20 cellular contexts compared by ENCODE assay signal in the genomic region with DNA sequence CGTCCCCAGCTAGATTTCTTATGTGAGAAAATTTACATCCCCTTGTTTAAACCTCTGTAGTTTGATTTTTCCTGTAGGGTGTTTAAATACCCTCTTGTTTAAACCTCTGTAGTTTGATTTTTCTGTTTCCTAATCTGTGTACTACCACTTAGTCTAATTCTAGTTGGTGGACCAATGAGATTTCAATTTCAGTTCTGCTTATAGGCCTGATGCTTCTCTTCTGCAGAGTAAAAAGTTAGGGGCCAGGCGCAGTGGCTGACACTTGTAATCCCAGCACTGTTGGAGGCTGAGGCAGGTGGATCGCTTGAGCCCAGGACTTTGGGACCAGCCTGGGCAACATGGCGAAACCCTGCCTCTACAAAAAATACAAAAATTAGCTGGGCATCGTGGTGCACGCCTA. TPM values are rescaled to one million over a fixed set of nuclear protein-coding genes. Genes with fewer than 3 reads are reported as not detected.
A peak's percentile ranks its signal among the peaks of the same experiment; 100 is the strongest.
DNase-seq lines count a peak whose midpoint lies in the region; ATAC-seq, FAIRE-seq and TF ChIP-seq lines count a peak whose summit lies in the region.
"Had no signal": no experiment of that assay in that cellular context is flagged by ENCODE, and none has a peak within 500 bp of the region (broad histone marks: within the 10 kb centered on the region; RNA-seq: fewer than 3 reads in every experiment).

No MANE protein-coding gene starts in this region.

- no peak for TF ChIP-seq RAD21 in GM12878 (IDR thresholded peaks at IDR 0.05; ENCODE audit: insufficient read depth, low read depth, low read length)

- H4K20me1 ChIP-seq in GM12878 (ENCODE audit: control insufficient read depth, insufficient read depth) = no peaks in the 10 kb centered on the region

- H3K27me3 ChIP-seq in GM12878 (replicated peaks in 1 of 2; ENCODE audit: control insufficient read depth in 2 of 2, insufficient read depth in 2 of 2, low read length in 1 of 2) = no peaks in the 10 kb centered on the region
- H3K27me3 ChIP-seq: right atrium auricular region, upper lobe of left lung had no signal

- no peak for TF ChIP-seq EP300 in GM12878 (IDR thresholded peaks at IDR 0.05; ENCODE audit: borderline replicate concordance in 1 of 2, control insufficient read depth in 1 of 2, low read depth in 2 of 2, low read length in 2 of 2)

- peak overlapping the region; percentile 28; the same call in 1 of the 2 replicates for H3K27ac ChIP-seq in GM12878 (ENCODE audit: control insufficient read depth, insufficient read depth)
- H3K27ac ChIP-seq: right atrium auricular region, upper lobe of left lung had no signal

- peaks cover 1% of the 10 kb centered on the region; the same call in 1 of the 2 replicates for H3K79me2 ChIP-seq in GM12878 (ENCODE audit: control insufficient read depth, insufficient read depth, low read length)

- no TSS peak for BruUV-seq in GM12878 (replicated peaks; lab: Mats Ljungman, UMichigan)

- no peaks in the 10 kb centered on the region for H3K9me3 ChIP-seq in GM12878 (replicated peaks; ENCODE audit: control insufficient read depth, insufficient read depth, low read length)
- H3K9me3 ChIP-seq: right atrium auricular region, upper lobe of left lung had no signal

- 0 out of 2 replicates have a peak overlapping the region, but pooled peaks have one; percentile 8 for H3K9ac ChIP-seq in GM12878 (ENCODE audit: control insufficient read depth, insufficient read depth, low read length)

- H2AFZ ChIP-seq in GM12878 (ENCODE audit: control insufficient read depth, low read depth, low read length) = no peak overlapping the region

- H3K4me2 ChIP-seq in GM12878 (ENCODE audit: control insufficient read depth, insufficient read depth) = peak overlapping the region; percentile 56; the same call in 1 of the 2 replicates

- no peak for TF ChIP-seq POLR2A in GM12878 (IDR thresholded peaks at IDR 0.05; ENCODE audit: low read depth, low read length)

- peaks cover 48% of the 10 kb centered on the region for H3K4me1 ChIP-seq in GM12878 (ENCODE audit: control insufficient read depth, insufficient read depth, low read length)

- SMC1A ChIA-PET in GM12878 (lab: Charles Lee; ENCODE audit: uncharacterized antibody, unreplicated experiment) = interaction anchor here (1.0 to 4.4 kb wide), 11 partner anchors 11 to 127 kb away, joined by 3 to 31 read pairs (median 7); no protein-coding TSS in a partner anchor

- POLR2A ChIA-PET in GM12878 (lab: Charles Lee) = interaction anchor here (0.6 to 4.3 kb wide), 8 partner anchors 8 to 128 kb away, joined by 3 to 46 read pairs (median 4); a partner anchor contains a TSS

- ATAC-seq in GM18511 (IDR thresholded peaks at IDR 0.05; ENCODE audit: unreplicated experiment) = peak; percentile 37
- peak; percentile 28 for ATAC-seq in GM21447 (IDR thresholded peaks at IDR 0.05; ENCODE audit: unreplicated experiment)
- ATAC-seq in HG03159 (IDR thresholded peaks at IDR 0.05; ENCODE audit: unreplicated experiment) = peak; percentile 39
- ATAC-seq in GM12878 = peak; percentile 51
- ATAC-seq in left colon = no peak
- no peak for ATAC-seq in HG03565 (IDR thresholded peaks at IDR 0.05; ENCODE audit: unreplicated experiment)
- ATAC-seq: naive thymus-derived CD4-positive, alpha-beta T cell had no signal

- H3K36me3 ChIP-seq in GM12878 (ENCODE audit: control insufficient read depth in 2 of 2, insufficient read depth in 2 of 2, low read length in 1 of 2) = no peaks in the 10 kb centered on the region
- H3K36me3 ChIP-seq: right atrium auricular region, upper lobe of left lung had no signal

- 60% methylated on average over 6 of the region's 6 CpGs for WGBS in GM12878 (ENCODE audit: insufficient coverage, insufficient replicate concordance, low lambda C conversion rate, missing lambda C conversion rate)

- FAIRE-seq in GM12878 (lab: Jason Lieb, UNC) = peak; percentile 83

- TF ChIP-seq CTCF in GM12878 (IDR thresholded peaks at IDR 0.05 in 2 of 3, conservative IDR thresholded peaks at IDR 0.05 in 1 of 3; ENCODE audit: control insufficient read depth in 2 of 3, extremely low read depth in 1 of 3, insufficient read depth in 1 of 3, low read depth in 3 of 3, low read length in 3 of 3) = no peak

- no peak overlapping the region for H3K4me3 ChIP-seq in GM12878
- H3K4me3 ChIP-seq: right atrium auricular region, upper lobe of left lung had no signal

- RAD21 ChIA-PET in GM12878 (lab: Charles Lee; ENCODE audit: unreplicated experiment) = interaction anchor here (0.7 to 4.9 kb wide), 4 partner anchors 9 to 128 kb away, joined by 3 to 51 read pairs (median 22); no protein-coding TSS in a partner anchor

- DNase-seq in GM12878 (ENCODE audit: low read depth, low spot score) (no peak), left colon (no peak), NCI-H128 (lab: John Stamatoyannopoulos, UW; ENCODE audit: unreplicated experiment) (no peak)
- DNase-seq: activated CD4-positive, alpha-beta T cell treated with anti-CD3 and anti-CD28 coated beads for 4 hours; activated naive CD8-positive, alpha-beta T cell treated with anti-CD3 and anti-CD28 coated beads for 36 hours; AML-193; DND-41; endodermal cell; kidney glomerular epithelial cell; mesendoderm; NCI-H1417; NK-92 treated with Interleukin-12 subunit alpha and Interleukin-12 subunit beta, amount 100 ng/mL, for 24 hours; stimulated activated CD4-positive, alpha-beta T cell treated with anti-CD3 and anti-CD28 coated beads, Interleukin-12 subunit alpha, Interleukin-12 subunit beta, amount 100 ng/mL, for 4 hours; upper lobe of left lung had no signal

- in situ Hi-C loops in GM12878 (cut with MboI) = loop anchor here (10.0 to 25.0 kb wide), 2 partner anchors 868 to 1466 kb away; a partner anchor contains a TSS

- intact Hi-C loops in GM12878 (cut with micrococcal nuclease; ENCODE audit: unreplicated experiment) = loop anchor here (5.0 kb wide), 1 partner anchor 866 kb away; no protein-coding TSS in a partner anchor
- intact Hi-C loops in left colon (cut with DNase I, micrococcal nuclease) = no loop called here

- CTCF ChIA-PET in GM12878 (lab: Yijun Ruan, JAX) = interaction anchor here (0.7 to 4.8 kb wide), 6 partner anchors 15 to 75 kb away, joined by 3 to 30 read pairs (median 3); no protein-coding TSS in a partner anchor

TF ChIP-seq in GM12878, 131 proteins besides CTCF, POLR2A, EP300 and RAD21 (continues in another document):
- TF ChIP-seq SPI1 (IDR thresholded peaks at IDR 0.05; ENCODE audit: borderline replicate concordance, insufficient read depth, low read depth, low read length) = peak; percentile 62; the same call in 1 of the 2 replicates
- TF ChIP-seq, protein P1, sequence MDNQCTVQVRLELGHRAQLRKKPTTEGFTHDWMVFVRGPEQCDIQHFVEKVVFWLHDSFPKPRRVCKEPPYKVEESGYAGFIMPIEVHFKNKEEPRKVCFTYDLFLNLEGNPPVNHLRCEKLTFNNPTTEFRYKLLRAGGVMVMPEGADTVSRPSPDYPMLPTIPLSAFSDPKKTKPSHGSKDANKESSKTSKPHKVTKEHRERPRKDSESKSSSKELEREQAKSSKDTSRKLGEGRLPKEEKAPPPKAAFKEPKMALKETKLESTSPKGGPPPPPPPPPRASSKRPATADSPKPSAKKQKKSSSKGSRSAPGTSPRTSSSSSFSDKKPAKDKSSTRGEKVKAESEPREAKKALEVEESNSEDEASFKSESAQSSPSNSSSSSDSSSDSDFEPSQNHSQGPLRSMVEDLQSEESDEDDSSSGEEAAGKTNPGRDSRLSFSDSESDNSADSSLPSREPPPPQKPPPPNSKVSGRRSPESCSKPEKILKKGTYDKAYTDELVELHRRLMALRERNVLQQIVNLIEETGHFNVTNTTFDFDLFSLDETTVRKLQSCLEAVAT (IDR thresholded peaks at IDR 0.05) = peak; percentile 55; the same call in 1 of the 2 replicates

RNA-seq across cellular contexts. Expression of a gene that starts 11.5 kb away (rescaled TPM):
- total RNA-seq in GM12878 (2013; cell fraction: nucleolus; rRNA removed) = 329 and 366 TPM in 2 replicates
- total RNA-seq in GM12878 (2014; rRNA removed) = 883 and 944 TPM in 2 replicates
- total RNA-seq in GM12878 (2014; rRNA removed; fragmentation: Illumina TruSeq; extraction: Trizol) = 816 and 821 TPM in 2 replicates
- total RNA-seq in GM12878 (2021) = 736 and 799 TPM in 2 replicates
- 1,550 TPM for polyA plus RNA-seq in GM12878 (2011; ENCODE audit: low read depth)
- polyA plus RNA-seq in GM12878 (2011; rRNA removed) = 1,270 and 1,666 TPM in 2 replicates
- 1,638 and 1,774 TPM in 2 replicates for polyA plus RNA-seq in GM12878 (2011; cell fraction: cytosol; rRNA removed)
- polyA plus RNA-seq in GM12878 (2011; cell fraction: nucleus; rRNA removed) = 1,319 and 1,377 TPM in 2 replicates
- 962 and 1,441 TPM in 2 replicates for polyA plus RNA-seq in GM12878 (2012)
- 973 and 1,123 TPM in 2 replicates for polyA plus RNA-seq in GM12878 (2014; fragmentation: Illumina TruSeq; extraction: Trizol)
- 1,000 to 10,000 TPM in 1 of 2 experiments, 100 to 1,000 TPM in 1; 785 to 1,214 TPM for polyA plus RNA-seq in GM12878 (2014; fragmentation: Nextera tagmentation; extraction: Ambion mirVana)
- 610 and 653 TPM in 2 replicates for polyA plus RNA-seq in GM12878 (2014; rRNA removed)
- 100 to 1,000 TPM; 866 to 909 TPM for polyA plus RNA-seq in GM12878 (2016; fragmentation: Nextera tagmentation; extraction: Ambion mirVana)
- 980 and 1,147 TPM in 2 replicates for polyA minus RNA-seq in GM12878 (2011; rRNA and poly(A)+ RNA removed)
- 232 and 279 TPM in 2 replicates for polyA minus RNA-seq in GM12878 (2011; cell fraction: cytosol; rRNA and poly(A)+ RNA removed)
- 143 and 182 TPM in 2 replicates for polyA minus RNA-seq in GM12878 (2011; cell fraction: nucleus; rRNA and poly(A)+ RNA removed)
- 1,000 to 10,000 TPM; 1,187 to 1,359 TPM for total RNA-seq in left colon

RNA-seq across cellular contexts. Expression of a gene that starts 39.3 kb away (rescaled TPM):
- 359 and 403 TPM in 2 replicates for total RNA-seq in GM12878 (2013; cell fraction: nucleolus; rRNA removed)
- total RNA-seq in GM12878 (2014; rRNA removed) (46.5 and 51.4 TPM in 2 replicates), GM12878 (2014; rRNA removed; fragmentation: Illumina TruSeq; extraction: Trizol) (27.9 and 29.9 TPM in 2 replicates), GM12878 (2021) (102 and 104 TPM in 2 replicates), left colon (10 to 100 TPM; 39.1 to 66.1 TPM)
- polyA plus RNA-seq in GM12878 (2011; ENCODE audit: low read depth) = 27.3 TPM
- polyA plus RNA-seq in GM12878 (2011; rRNA removed) (50.6 and 89.3 TPM in 2 replicates), GM12878 (2014; fragmentation: Illumina TruSeq; extraction: Trizol) (66.0 and 78.8 TPM in 2 replicates), GM12878 (2014; fragmentation: Nextera tagmentation; extraction: Ambion mirVana) (1 to 10 TPM in 1 of 2 experiments, under 1 TPM in 1; 0.34 to 3.3 TPM), GM12878 (2014; rRNA removed) (81.4 and 89.5 TPM in 2 replicates), GM12878 (2016; fragmentation: Nextera tagmentation; extraction: Ambion mirVana) (10 to 100 TPM; 62.8 to 63.3 TPM)
- polyA plus RNA-seq in GM12878 (2011; cell fraction: cytosol; rRNA removed) = 131 and 137 TPM in 2 replicates
- polyA plus RNA-seq in GM12878 (2011; cell fraction: nucleus; rRNA removed) = 542 and 556 TPM in 2 replicates
- 61.4 and 89.0 TPM in 2 replicates for polyA plus RNA-seq in GM12878 (2012)
- polyA minus RNA-seq in GM12878 (2011; rRNA and poly(A)+ RNA removed) = 89.0 and 116 TPM in 2 replicates
- 31.7 and 37.7 TPM in 2 replicates for polyA minus RNA-seq in GM12878 (2011; cell fraction: cytosol; rRNA and poly(A)+ RNA removed)
- polyA minus RNA-seq in GM12878 (2011; cell fraction: nucleus; rRNA and poly(A)+ RNA removed) = 70.1 and 83.4 TPM in 2 replicates

Comparison
In these comparisons a context has a peak if more than half of its experiments do, and no peak if none do; other contexts are left out.
1. ATAC-seq: peak in GM18511 (single experiment), GM21447 (single experiment), HG03159 (single experiment) and GM12878 (single experiment); none in left colon (single experiment) and HG03565 (single experiment).